Comparison of ENCODE assay signal across 11 cellular contexts in genomic region chr3:177452487-177452886, GRCh38.
DNase-seq lines count a peak whose midpoint lies in the region; TF ChIP-seq lines count a peak whose summit lies in the region.
"Had no signal": no experiment of that assay in that cellular context is flagged by ENCODE, and none has a peak within 500 bp of the region (broad histone marks: within the 10 kb centered on the region; RNA-seq: fewer than 3 reads in every experiment).

No MANE protein-coding gene starts in this region.

- H3K4me1 ChIP-seq in mesendoderm (ENCODE audit: control insufficient read depth, low read depth, low read length) = no peaks in the 10 kb centered on the region

- H4K8ac ChIP-seq in mesendoderm (ENCODE audit: low read depth, low read length) = no peak overlapping the region

- no peak overlapping the region for H3K9ac ChIP-seq in mesendoderm (ENCODE audit: low read length)

- H3K79me2 ChIP-seq in mesendoderm (ENCODE audit: control insufficient read depth, insufficient read depth, low read length) = no peaks in the 10 kb centered on the region

- no peak overlapping the region for H4K5ac ChIP-seq in mesendoderm (ENCODE audit: low read length)

- no peak overlapping the region for H3K23ac ChIP-seq in mesendoderm (ENCODE audit: low read length)

- no peak overlapping the region for H3K4me3 ChIP-seq in choroid plexus epithelial cell (ENCODE audit: low read depth, low read length)
- H3K4me3 ChIP-seq in mesendoderm (ENCODE audit: low read length) = no peak overlapping the region

- no peaks in the 10 kb centered on the region for H3K36me3 ChIP-seq in mesendoderm (ENCODE audit: control insufficient read depth, insufficient read depth, low read length)

- H3K56ac ChIP-seq in mesendoderm (ENCODE audit: low read length) = no peak overlapping the region

- no peak overlapping the region for H2BK120ac ChIP-seq in mesendoderm (ENCODE audit: low read depth, low read length)

- no CpG with 5 or more reads among the region's 1 CpG for WGBS in mesendoderm (ENCODE audit: extremely low coverage, insufficient coverage, low lambda C conversion rate)

- H3K27me3 ChIP-seq in mesendoderm (ENCODE audit: insufficient read depth, low read length, poor library complexity) = no peaks in the 10 kb centered on the region

- in situ Hi-C loops in ACHN (cut with HindIII; ENCODE audit: low pct_ligation_motif_present, low pct_unique_long_range_greater_than_20kb, low sequenced_read_pairs) = no loop called here

- peak overlapping the region; percentile 55 for H3K4ac ChIP-seq in mesendoderm (ENCODE audit: low read depth, low read length)

- no peak overlapping the region for H2BK15ac ChIP-seq in mesendoderm (replicated peaks; ENCODE audit: low read depth)

- H2AK5ac ChIP-seq in mesendoderm (ENCODE audit: low read length) = no peak overlapping the region

- no peak overlapping the region for H3K27ac ChIP-seq in mesendoderm (ENCODE audit: low read depth, low read length)

- DNase-seq in ACHN (peak; percentile 51), M059J (ENCODE audit: low read depth) (peak; percentile 93), choroid plexus epithelial cell (ENCODE audit: low read depth) (peak; percentile 97), mesendoderm (no peak), COR-L47 (lab: John Stamatoyannopoulos, UW) (no peak), OCI-M2 (lab: John Stamatoyannopoulos, UW; ENCODE audit: unreplicated experiment) (no peak), 8988T (no peak), NCI-H2081 (lab: John Stamatoyannopoulos, UW) (no peak)
- DNase-seq: NCI-H1436; stimulated activated CD4-positive, alpha-beta T cell treated with anti-CD3 and anti-CD28 coated beads, Interleukin-4, amount 100 ng/mL, for 4 hours; T-helper 9 cell had no signal

- H3K79me1 ChIP-seq in mesendoderm (ENCODE audit: low read length) = no peaks in the 10 kb centered on the region

- H3K4me2 ChIP-seq in mesendoderm (ENCODE audit: low read length) = no peak overlapping the region

- no peak overlapping the region for H2BK5ac ChIP-seq in mesendoderm (ENCODE audit: low read length)

- TF ChIP-seq CTCF in choroid plexus epithelial cell (conservative IDR thresholded peaks at IDR 0.05; ENCODE audit: low read depth, low read length) = no peak

- no peak overlapping the region for H3K18ac ChIP-seq in mesendoderm (ENCODE audit: low read length)

Comparison
In these comparisons a context has a peak if more than half of its experiments do, and no peak if none do; other contexts are left out.
1. DNase-seq: peak in ACHN (single experiment), M059J (single experiment) and choroid plexus epithelial cell (single experiment); none in mesendoderm (single experiment), COR-L47 (single experiment), OCI-M2 (single experiment), 8988T (single experiment) and NCI-H2081 (0 of 2).